ENCODE assay signal across 20 cellular contexts in genomic region chr17:63528183-63528582, GRCh38. TPM values are rescaled to one million over a fixed set of nuclear protein-coding genes. Genes with fewer than 3 reads are reported as not detected.
"Had no signal": no experiment of that assay in that cellular context is flagged by ENCODE, and none has a peak within 500 bp of the region (broad histone marks: within the 10 kb centered on the region; RNA-seq: fewer than 3 reads in every experiment).

No MANE protein-coding gene starts in this region.

- DNase-seq: dermis blood vessel endothelial cell; esophagus squamous epithelium; foreskin fibroblast; left colon; left ventricle myocardium superior; mesendoderm; naive thymus-derived CD4-positive, alpha-beta T cell; nephron progenitor cell; sigmoid colon; stimulated activated CD4-positive, alpha-beta T cell treated with anti-CD3 and anti-CD28 coated beads, Interleukin-2, amount 100 ng/mL, for 48 hours; stimulated activated naive CD4-positive, alpha-beta T cell treated with Interleukin-2 at 50 U/mL for 16 hours; trophoblast cell had no signal

- H3K27ac ChIP-seq: esophagus squamous epithelium, hepatocyte, neutrophil, sigmoid colon, skin epidermis had no signal

- ATAC-seq: left colon; left ventricle myocardium superior; naive thymus-derived CD4-positive, alpha-beta T cell had no signal

- H3K36me3 ChIP-seq: esophagus squamous epithelium, neutrophil, sigmoid colon had no signal

- H3K4me3 ChIP-seq: esophagus squamous epithelium, hepatocyte, lung, sigmoid colon, skin epidermis had no signal

- H3K9me3 ChIP-seq: esophagus squamous epithelium, neutrophil, sigmoid colon had no signal

RNA-seq across cellular contexts. Expression of gene KCNH6, which starts 5.0 kb away (rescaled TPM):
- total RNA-seq: dermis blood vessel endothelial cell; epithelial cell of proximal tubule; esophagus squamous epithelium; left ventricle myocardium superior; naive thymus-derived CD4-positive, alpha-beta T cell; osteocyte; pulmonary artery endothelial cell; sigmoid colon; urinary bladder had no signal
